Comparison of ENCODE assay signal across 10 cellular contexts in the genomic region with DNA sequence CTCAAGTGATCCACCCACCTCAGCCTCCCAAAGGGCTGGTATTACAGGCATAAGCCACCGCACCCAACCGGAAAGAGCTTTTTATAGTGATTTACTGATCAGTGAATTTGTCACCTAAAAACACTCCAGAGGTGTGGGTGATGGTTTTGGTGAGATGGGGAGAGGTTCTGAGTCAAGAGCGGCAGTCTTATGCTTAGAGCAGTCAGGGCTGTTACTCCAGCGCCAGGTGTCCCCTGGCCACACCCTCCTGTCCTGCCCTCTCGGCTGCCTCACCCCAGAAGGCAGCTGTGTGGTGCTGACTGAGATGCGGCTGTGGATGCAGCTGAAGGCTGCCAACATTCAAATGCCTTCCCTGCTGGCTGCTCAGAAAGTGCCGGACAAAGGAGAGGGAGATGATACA.
DNase-seq lines count a peak whose midpoint lies in the region; ATAC-seq, FAIRE-seq and TF ChIP-seq lines count a peak whose summit lies in the region.
"Had no signal": no experiment of that assay in that cellular context is flagged by ENCODE, and none has a peak within 500 bp of the region (broad histone marks: within the 10 kb centered on the region; RNA-seq: fewer than 3 reads in every experiment).

No MANE protein-coding gene starts in this region.

- H3K4me3 Mint-ChIP-seq in T-helper 2 cell treated with Interferon-gamma antibody and Interleukin-4, amounts not matched to agents 5 μg/mL and 100 μg/mL, for 36 hours, result no peak overlapping the region

- no peaks in the 10 kb centered on the region for H3K79me2 ChIP-seq in DND-41 (ENCODE audit: insufficient read depth, low read length)

- H3K36me3 Mint-ChIP-seq in T-helper 2 cell treated with Interferon-gamma antibody and Interleukin-4, amounts not matched to agents 5 μg/mL and 100 μg/mL, for 36 hours (ENCODE audit: low read depth), result no peaks in the 10 kb centered on the region

- H3K4me3 ChIP-seq in DND-41 (ENCODE audit: low read depth in 1 of 2, low read length in 2 of 2), result no peak overlapping the region
- H3K4me3 ChIP-seq: thyroid gland had no signal

- no peaks in the 10 kb centered on the region for H3K27me3 ChIP-seq in DND-41 (ENCODE audit: insufficient read depth, low read length, poor library complexity)
- no peaks in the 10 kb centered on the region for H3K27me3 ChIP-seq in foreskin keratinocyte
- H3K27me3 ChIP-seq: thyroid gland had no signal

- peaks cover 11% of the 10 kb centered on the region for H3K4me1 Mint-ChIP-seq in T-helper 2 cell treated with Interferon-gamma antibody and Interleukin-4, amounts not matched to agents 5 μg/mL and 100 μg/mL, for 36 hours (ENCODE audit: low read depth)

- no peak overlapping the region for H3K9ac ChIP-seq in DND-41 (ENCODE audit: low read depth, low read length)

- no peak overlapping the region for H3K27ac Mint-ChIP-seq in T-helper 2 cell treated with Interferon-gamma antibody and Interleukin-4, amounts not matched to agents 5 μg/mL and 100 μg/mL, for 36 hours

- TF ChIP-seq POLR2A in GM12892 (IDR thresholded peaks at IDR 0.05; ENCODE audit: low read depth, low read length), result no peak

- H3K9me3 ChIP-seq in DND-41 (ENCODE audit: insufficient read depth, low read length, severe bottlenecking), result no peaks in the 10 kb centered on the region
- H3K9me3 ChIP-seq: thyroid gland had no signal

- no peak for FAIRE-seq in D721Med (lab: Jason Lieb, UNC)
- no peak for FAIRE-seq in GM12892 (lab: Jason Lieb, UNC)

- ATAC-seq in DND-41 (ENCODE audit: insufficient read depth, low read depth) (peak; percentile 72), foreskin keratinocyte (peak; percentile 95), HG03159 (IDR thresholded peaks at IDR 0.05; ENCODE audit: unreplicated experiment) (no peak)

- DNase-seq in DND-41, result no peak
- peak; percentile 75 for DNase-seq in LoVo (ENCODE audit: low spot score)
- DNase-seq in NCI-H748 (lab: John Stamatoyannopoulos, UW; ENCODE audit: unreplicated experiment), result peak; percentile 91
- peak; percentile 59 to 80 for DNase-seq in foreskin keratinocyte
- no peak for DNase-seq in T-helper 2 cell treated with Interferon-gamma antibody and Interleukin-4, amounts not matched to agents 5 μg/mL and 100 μg/mL, for 36 hours (ENCODE audit: low spot score)
- no peak for DNase-seq in D721Med (ENCODE audit: insufficient read length, low spot score)
- no peak for DNase-seq in GM12892 (ENCODE audit: insufficient read length)
- DNase-seq: NCI-H2029 treated with DMSO at 0.1 percent for 48 hours, thyroid gland had no signal

- no peak overlapping the region for H3K4me2 ChIP-seq in DND-41 (ENCODE audit: insufficient read depth, low read length)

- peaks cover 12% of the 10 kb centered on the region for H3K27me3 Mint-ChIP-seq in T-helper 2 cell treated with Interferon-gamma antibody and Interleukin-4, amounts not matched to agents 5 μg/mL and 100 μg/mL, for 36 hours (ENCODE audit: low read depth)

- TF ChIP-seq CTCF in DND-41 (IDR thresholded peaks at IDR 0.05; ENCODE audit: borderline replicate concordance, extremely low read depth, low read length, poor library complexity, severe bottlenecking) (no peak), foreskin keratinocyte (conservative IDR thresholded peaks at IDR 0.05) (no peak), D721Med (IDR thresholded peaks at IDR 0.05; ENCODE audit: insufficient read depth, missing control alignments) (no peak)

- H4K20me1 ChIP-seq in DND-41 (ENCODE audit: insufficient read depth, low read length), result no peaks in the 10 kb centered on the region

- no peaks in the 10 kb centered on the region for H3K36me3 ChIP-seq in DND-41 (ENCODE audit: insufficient read depth, low read length)
- H3K36me3 ChIP-seq: thyroid gland had no signal

- H3K27ac ChIP-seq in DND-41 (ENCODE audit: low read length) (no peak overlapping the region), foreskin keratinocyte (peak overlapping the region; percentile 80)
- H3K27ac ChIP-seq: thyroid gland had no signal

- no peak overlapping the region for H2AFZ ChIP-seq in DND-41 (ENCODE audit: low read depth, low read length)

- H3K4me1 ChIP-seq in DND-41 (ENCODE audit: insufficient read depth, low read length), result no peaks in the 10 kb centered on the region
- peaks cover 24% of the 10 kb centered on the region for H3K4me1 ChIP-seq in foreskin keratinocyte

- no peaks in the 10 kb centered on the region for H3K9me3 Mint-ChIP-seq in T-helper 2 cell treated with Interferon-gamma antibody and Interleukin-4, amounts not matched to agents 5 μg/mL and 100 μg/mL, for 36 hours

Comparison
In these comparisons a context has a peak if more than half of its experiments do, and no peak if none do; other contexts are left out.
1. DNase-seq: peak in LoVo (single experiment), NCI-H748 (single experiment) and foreskin keratinocyte (2 of 2); none in DND-41 (single experiment), T-helper 2 cell treated with Interferon-gamma antibody and Interleukin-4, amounts not matched to agents 5 μg/mL and 100 μg/mL, for 36 hours (single experiment), D721Med (single experiment) and GM12892 (single experiment).